In genomic region chr2:174333502-174334277, GRCh38 we compare ENCODE assay signal across 11 cellular contexts. TPM values are rescaled to one million over a fixed set of nuclear protein-coding genes. Genes with fewer than 3 reads are reported as not detected.
DNase-seq lines count a peak whose midpoint lies in the region; ATAC-seq, FAIRE-seq and TF ChIP-seq lines count a peak whose summit lies in the region.
"Had no signal": no experiment of that assay in that cellular context is flagged by ENCODE, and none has a peak within 500 bp of the region (broad histone marks: within the 10 kb centered on the region; RNA-seq: fewer than 3 reads in every experiment).

No MANE protein-coding gene starts in this region.

- no peaks in the 10 kb centered on the region for H3K9me3 ChIP-seq in tibial nerve

- no peak for FAIRE-seq in GM19239 (lab: Jason Lieb, UNC)

- TF ChIP-seq CTCF in neural crest cell (conservative IDR thresholded peaks at IDR 0.05), result no peak
- no peak for TF ChIP-seq CTCF in tibial nerve (IDR thresholded peaks at IDR 0.05)

- peaks cover 86% of the 10 kb centered on the region for H3K27me3 Mint-ChIP-seq in central memory CD8-positive, alpha-beta T cell
- peaks cover 98% of the 10 kb centered on the region for H3K27me3 Mint-ChIP-seq in neural crest cell (ENCODE audit: low read depth)

- H3K4me1 ChIP-seq in tibial nerve, result peaks cover 0 to 63% (median 34%) of the 10 kb centered on the region in 4 donors

- H3K27ac ChIP-seq in tibial nerve, result no peak overlapping the region

- H3K4me3 Mint-ChIP-seq in central memory CD8-positive, alpha-beta T cell, result peak overlapping the region; percentile 50
- H3K4me3 Mint-ChIP-seq in neural crest cell, result peak overlapping the region; percentile 81
- H3K4me3 Mint-ChIP-seq: HFFc6 had no signal

- peaks cover 33% of the 10 kb centered on the region for H3K36me3 Mint-ChIP-seq in central memory CD8-positive, alpha-beta T cell (ENCODE audit: insufficient read depth)
- H3K36me3 Mint-ChIP-seq in neural crest cell (ENCODE audit: low read depth), result peaks cover 3% of the 10 kb centered on the region

- WGBS in tibial nerve, 2 donors, result 14 to 17% methylated on average over 36 to 38 of the region's 38 CpGs

- H3K9me3 Mint-ChIP-seq in central memory CD8-positive, alpha-beta T cell, result no peaks in the 10 kb centered on the region
- no peaks in the 10 kb centered on the region for H3K9me3 Mint-ChIP-seq in neural crest cell

- ATAC-seq in central memory CD8-positive, alpha-beta T cell (replicated peaks; ENCODE audit: extremely low read depth, poor library complexity, severe bottlenecking), result no peak
- no peak for ATAC-seq in GM21423 (IDR thresholded peaks at IDR 0.05; ENCODE audit: unreplicated experiment)

- TF ChIP-seq EP300 in tibial nerve (IDR thresholded peaks at IDR 0.05), result no peak

- H3K4me3 ChIP-seq in tibial nerve, result peak overlapping the region in 1 of 4 donors; percentile 3

- H3K27me3 ChIP-seq in tibial nerve, result peaks cover 26 to 100% of the 10 kb centered on the region in 2 donors

- no peaks in the 10 kb centered on the region for H3K36me3 ChIP-seq in tibial nerve

- DNase-seq in ELF-1 (ENCODE audit: low read depth, low spot score) (peak; percentile 55), NCI-H2227 (lab: John Stamatoyannopoulos, UW; ENCODE audit: unreplicated experiment) (peak; percentile 54), neural crest cell (ENCODE audit: low read depth, low spot score) (peak; percentile 19), amniotic stem cell (lab: John Stamatoyannopoulos, UW) (no peak), tibial nerve (ENCODE audit: low spot score in 2 of 2) (no peak), GM19239 (ENCODE audit: insufficient read length, low spot score) (no peak)
- no peak for DNase-seq in central memory CD8-positive, alpha-beta T cell (ENCODE audit: low spot score in 2 of 2)
- DNase-seq: HFFc6, KG1, OCI-M1 had no signal

- TF ChIP-seq POLR2A in tibial nerve (IDR thresholded peaks at IDR 0.05), result no peak

- H3K27ac Mint-ChIP-seq in central memory CD8-positive, alpha-beta T cell (ENCODE audit: low read depth), result peak overlapping the region; percentile 44
- no peak overlapping the region for H3K27ac Mint-ChIP-seq in neural crest cell (ENCODE audit: unreplicated experiment)
- H3K27ac Mint-ChIP-seq: HFFc6 had no signal

- H3K4me1 Mint-ChIP-seq in central memory CD8-positive, alpha-beta T cell, result peaks cover 25% of the 10 kb centered on the region
- H3K4me1 Mint-ChIP-seq in neural crest cell, result peaks cover 54% of the 10 kb centered on the region

RNA-seq across cellular contexts. Expression of gene SP9, which starts 1.1 kb away (rescaled TPM):
- total RNA-seq in neural crest cell (1.9 TPM in 2 replicates), tibial nerve (not detected)
- total RNA-seq: HFFc6 had no signal

Comparison
In these comparisons a context has a peak if more than half of its experiments do, and no peak if none do; other contexts are left out.
1. DNase-seq: peak in ELF-1 (single experiment), NCI-H2227 (single experiment) and neural crest cell (single experiment); none in central memory CD8-positive, alpha-beta T cell (0 of 2), amniotic stem cell (single experiment), tibial nerve (0 of 2) and GM19239 (single experiment).